27 cellular contexts compared by ENCODE assay signal in genomic region chr2:41543726-41544125, GRCh38.
"Had no signal": no experiment of that assay in that cellular context is flagged by ENCODE, and none has a peak within 500 bp of the region (broad histone marks: within the 10 kb centered on the region; RNA-seq: fewer than 3 reads in every experiment).

No MANE protein-coding gene starts in this region.

- H3K27me3 ChIP-seq: colonic mucosa, dorsolateral prefrontal cortex, esophagus muscularis mucosa, esophagus squamous epithelium, foreskin keratinocyte, gastrocnemius medialis, gastroesophageal sphincter, heart left ventricle, heart right ventricle had no signal

- ATAC-seq: effector memory CD8-positive, alpha-beta T cell; foreskin keratinocyte; gastrocnemius medialis; gastroesophageal sphincter; heart left ventricle; heart right ventricle had no signal

- H3K36me3 ChIP-seq: colonic mucosa, esophagus muscularis mucosa, esophagus squamous epithelium, gastrocnemius medialis, gastroesophageal sphincter, heart left ventricle, heart right ventricle had no signal

- H3K4me1 ChIP-seq: colonic mucosa, esophagus squamous epithelium, foreskin keratinocyte, gastrocnemius medialis had no signal

- H3K4me3 ChIP-seq: colonic mucosa, coronary artery, dorsolateral prefrontal cortex, esophagus muscularis mucosa, esophagus squamous epithelium, gastrocnemius medialis, gastroesophageal sphincter, heart left ventricle, heart right ventricle had no signal

- H3K27ac ChIP-seq: colonic mucosa, coronary artery, dorsolateral prefrontal cortex, epithelial cell of prostate, esophagus muscularis mucosa, esophagus squamous epithelium, foreskin keratinocyte, gastrocnemius medialis, gastroesophageal sphincter, heart left ventricle, heart right ventricle had no signal

- H3K9me3 ChIP-seq: colonic mucosa, esophagus muscularis mucosa, esophagus squamous epithelium, gastrocnemius medialis, gastroesophageal sphincter, heart left ventricle, heart right ventricle had no signal

- FAIRE-seq: colon, endometrium, endothelial cell of umbilical vein, frontal cortex had no signal

- DNase-seq: colonic mucosa; cortex of kidney; dermis blood vessel endothelial cell; dorsolateral prefrontal cortex; effector CD4-positive, alpha-beta T cell; effector CD8-positive, alpha-beta T cell; effector memory CD4-positive, alpha-beta T cell; effector memory CD8-positive, alpha-beta T cell; endodermal cell; erythroblast; esophagus squamous epithelium; foreskin fibroblast; foreskin keratinocyte; foreskin melanocyte; gastrocnemius medialis; glutamatergic neuron; head of caudate nucleus; heart left ventricle; heart right ventricle had no signal
